Comparison of ENCODE assay signal across 10 cellular contexts in the genomic region with DNA sequence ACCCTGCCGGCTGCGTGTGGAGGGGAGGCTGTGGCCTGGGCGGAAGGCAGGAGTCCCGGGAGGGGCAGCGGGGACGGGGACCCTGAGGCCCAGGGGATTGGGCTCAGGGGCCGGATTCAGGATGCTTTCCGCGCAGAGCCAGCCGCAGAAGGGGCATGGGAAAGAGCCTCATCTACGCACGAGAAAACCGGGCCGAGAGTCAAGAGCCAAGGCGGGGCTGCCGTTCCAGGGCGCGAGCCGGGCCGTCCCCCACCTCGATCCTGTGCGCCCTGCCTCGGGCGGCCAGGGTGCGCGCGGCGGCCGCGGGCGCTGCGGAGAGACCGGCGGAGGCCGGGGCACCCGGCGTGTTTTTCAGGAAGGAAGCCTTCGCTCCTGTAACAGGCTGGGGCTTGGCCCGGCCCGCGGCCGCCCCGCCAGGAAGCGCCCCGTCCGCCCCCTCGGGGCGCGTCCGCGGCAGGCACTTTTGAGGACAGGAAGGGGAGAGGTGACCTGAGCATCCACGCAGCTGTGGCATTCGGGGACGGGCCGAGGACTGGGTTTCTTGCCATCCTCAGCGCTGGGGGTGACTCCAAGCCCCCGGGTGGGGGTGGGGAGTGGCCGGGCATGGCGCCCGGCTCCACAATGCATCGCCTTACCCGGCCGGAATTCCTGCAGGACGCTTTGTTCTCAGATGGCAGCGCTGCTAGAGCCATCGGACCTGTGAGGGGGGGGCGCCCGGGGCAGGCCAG.
A peak's percentile ranks its signal among the peaks of the same experiment; 100 is the strongest.
DNase-seq lines count a peak whose midpoint lies in the region; ATAC-seq, FAIRE-seq and TF ChIP-seq lines count a peak whose summit lies in the region.
"Had no signal": no experiment of that assay in that cellular context is flagged by ENCODE, and none has a peak within 500 bp of the region (broad histone marks: within the 10 kb centered on the region; RNA-seq: fewer than 3 reads in every experiment).

No MANE protein-coding gene starts in this region.

- H4K20me1 ChIP-seq in PC-3 (ENCODE audit: low read length) = no peaks in the 10 kb centered on the region

- ATAC-seq in PC-3 (no peak), left lobe of liver (peak; percentile 65), GM19351 (IDR thresholded peaks at IDR 0.05; ENCODE audit: unreplicated experiment) (no peak), HG03460 (IDR thresholded peaks at IDR 0.05; ENCODE audit: unreplicated experiment) (no peak)

- H3K4me1 ChIP-seq in PC-3 (ENCODE audit: insufficient read depth, low read length) (peaks cover 11% of the 10 kb centered on the region), skeletal muscle satellite cell (ENCODE audit: control insufficient read depth, insufficient read depth, low read length) (no peaks in the 10 kb centered on the region)

- FAIRE-seq in bronchial epithelial cell (lab: Jason Lieb, UNC) = no peak
- FAIRE-seq: urothelium cell line had no signal

- no peak overlapping the region for H3K4me3 Mint-ChIP-seq in activated CD4-positive, alpha-beta memory T cell treated with anti-CD3 and anti-CD28 coated beads, Interleukin-2, amount 10 ng/mL, durations not matched to agents 7 days and 5 days

- BruUV-seq in PC-3 (replicated peaks; lab: Mats Ljungman, UMichigan) = no TSS peak

- H3K4me2 ChIP-seq in PC-3 (ENCODE audit: low read length) = peak overlapping the region; percentile 22; the same call in 1 of the 2 replicates
- peak overlapping the region; percentile 20 for H3K4me2 ChIP-seq in skeletal muscle satellite cell (ENCODE audit: low read length)

- H3K27me3 ChIP-seq in PC-3 (ENCODE audit: low read length) = no peaks in the 10 kb centered on the region
- H3K27me3 ChIP-seq in bronchial epithelial cell (ENCODE audit: control insufficient read depth, insufficient read depth, low read length) = no peaks in the 10 kb centered on the region
- H3K27me3 ChIP-seq in skeletal muscle satellite cell (ENCODE audit: control insufficient read depth, insufficient read depth, low read length) = peaks cover 75% of the 10 kb centered on the region

- H3K9me3 Mint-ChIP-seq in activated CD4-positive, alpha-beta memory T cell treated with anti-CD3 and anti-CD28 coated beads, Interleukin-2, amount 10 ng/mL, durations not matched to agents 7 days and 5 days = no peaks in the 10 kb centered on the region

- no peak overlapping the region for H3K27ac ChIP-seq in PC-3 (ENCODE audit: low read length)

- intact Hi-C loops in PC-3 (cut with micrococcal nuclease) = no loop called here

- DNase-seq in PC-3 = no peak
- peak; percentile 4 for DNase-seq in bronchial epithelial cell (ENCODE audit: low read depth)
- DNase-seq in left lobe of liver (ENCODE audit: low spot score) = no peak
- no peak for DNase-seq in activated CD4-positive, alpha-beta memory T cell treated with anti-CD3 and anti-CD28 coated beads, Interleukin-2, amount 10 ng/mL, durations not matched to agents 7 days and 5 days
- DNase-seq: activated CD8-positive, alpha-beta memory T cell treated with anti-CD3 and anti-CD28 coated beads for 24 hours; MG63 had no signal

- H3F3A ChIP-seq in PC-3 (ENCODE audit: low read length, unreplicated experiment) = no peaks in the 10 kb centered on the region

- POLR2A ChIA-PET in PC-3 (lab: Charles Lee; ENCODE audit: unreplicated experiment) = no interaction called here
- POLR2A ChIA-PET in activated CD4-positive, alpha-beta memory T cell treated with anti-CD3 and anti-CD28 coated beads, Interleukin-2, amount 10 ng/mL, durations not matched to agents 7 days and 5 days (lab: Charles Lee) = no interaction called here

- H3K9me2 ChIP-seq in PC-3 (replicated peaks; ENCODE audit: low read length) = no peaks in the 10 kb centered on the region

- no peaks in the 10 kb centered on the region for H3K79me2 ChIP-seq in PC-3 (ENCODE audit: low read length)

- CTCF ChIA-PET in PC-3 (lab: Charles Lee) = no interaction called here
- CTCF ChIA-PET in activated CD4-positive, alpha-beta memory T cell treated with anti-CD3 and anti-CD28 coated beads, Interleukin-2, amount 10 ng/mL, durations not matched to agents 7 days and 5 days (lab: Charles Lee) = no interaction called here

- H3K9ac ChIP-seq in PC-3 (ENCODE audit: low read length) (no peak overlapping the region), skeletal muscle satellite cell (ENCODE audit: low read depth, low read length) (no peak overlapping the region)

- H3K27ac Mint-ChIP-seq in activated CD4-positive, alpha-beta memory T cell treated with anti-CD3 and anti-CD28 coated beads, Interleukin-2, amount 10 ng/mL, durations not matched to agents 7 days and 5 days = no peak overlapping the region

- H3K36me3 ChIP-seq in PC-3 (ENCODE audit: low read depth, low read length) = no peaks in the 10 kb centered on the region
- H3K36me3 ChIP-seq in bronchial epithelial cell (ENCODE audit: control insufficient read depth, insufficient read depth, low read length) = no peaks in the 10 kb centered on the region
- no peaks in the 10 kb centered on the region for H3K36me3 ChIP-seq in skeletal muscle satellite cell (ENCODE audit: insufficient read depth, low read length)
- H3K36me3 ChIP-seq: MG63 had no signal

- peak overlapping the region; percentile 42; the same call in 1 of the 2 replicates for H2AFZ ChIP-seq in PC-3 (ENCODE audit: low read length)

- peaks cover 12% of the 10 kb centered on the region for H3K4me1 Mint-ChIP-seq in activated CD4-positive, alpha-beta memory T cell treated with anti-CD3 and anti-CD28 coated beads, Interleukin-2, amount 10 ng/mL, durations not matched to agents 7 days and 5 days

- peaks cover 69% of the 10 kb centered on the region for H3K27me3 Mint-ChIP-seq in activated CD4-positive, alpha-beta memory T cell treated with anti-CD3 and anti-CD28 coated beads, Interleukin-2, amount 10 ng/mL, durations not matched to agents 7 days and 5 days

- TF ChIP-seq CTCF in PC-3 (conservative IDR thresholded peaks at IDR 0.05; ENCODE audit: low read depth, low read length) (no peak), bronchial epithelial cell (IDR thresholded peaks at IDR 0.05; ENCODE audit: insufficient read depth, low read length, severe bottlenecking) (no peak)

- H3K36me3 Mint-ChIP-seq in activated CD4-positive, alpha-beta memory T cell treated with anti-CD3 and anti-CD28 coated beads, Interleukin-2, amount 10 ng/mL, durations not matched to agents 7 days and 5 days (ENCODE audit: low read depth) = no peaks in the 10 kb centered on the region

- H3K4me3 ChIP-seq in PC-3 (ENCODE audit: low read length) = no peak overlapping the region
- no peak overlapping the region for H3K4me3 ChIP-seq in bronchial epithelial cell (ENCODE audit: low read depth, low read length)
- no peak overlapping the region for H3K4me3 ChIP-seq in skeletal muscle satellite cell (ENCODE audit: low read length)
- H3K4me3 ChIP-seq: MG63 had no signal

- H3K9me3 ChIP-seq in PC-3 (ENCODE audit: low read length) = no peaks in the 10 kb centered on the region
- H3K9me3 ChIP-seq in skeletal muscle satellite cell (replicated peaks; ENCODE audit: low read length) = peaks cover 4% of the 10 kb centered on the region
- H3K9me3 ChIP-seq: MG63 had no signal
